In the genomic region with DNA sequence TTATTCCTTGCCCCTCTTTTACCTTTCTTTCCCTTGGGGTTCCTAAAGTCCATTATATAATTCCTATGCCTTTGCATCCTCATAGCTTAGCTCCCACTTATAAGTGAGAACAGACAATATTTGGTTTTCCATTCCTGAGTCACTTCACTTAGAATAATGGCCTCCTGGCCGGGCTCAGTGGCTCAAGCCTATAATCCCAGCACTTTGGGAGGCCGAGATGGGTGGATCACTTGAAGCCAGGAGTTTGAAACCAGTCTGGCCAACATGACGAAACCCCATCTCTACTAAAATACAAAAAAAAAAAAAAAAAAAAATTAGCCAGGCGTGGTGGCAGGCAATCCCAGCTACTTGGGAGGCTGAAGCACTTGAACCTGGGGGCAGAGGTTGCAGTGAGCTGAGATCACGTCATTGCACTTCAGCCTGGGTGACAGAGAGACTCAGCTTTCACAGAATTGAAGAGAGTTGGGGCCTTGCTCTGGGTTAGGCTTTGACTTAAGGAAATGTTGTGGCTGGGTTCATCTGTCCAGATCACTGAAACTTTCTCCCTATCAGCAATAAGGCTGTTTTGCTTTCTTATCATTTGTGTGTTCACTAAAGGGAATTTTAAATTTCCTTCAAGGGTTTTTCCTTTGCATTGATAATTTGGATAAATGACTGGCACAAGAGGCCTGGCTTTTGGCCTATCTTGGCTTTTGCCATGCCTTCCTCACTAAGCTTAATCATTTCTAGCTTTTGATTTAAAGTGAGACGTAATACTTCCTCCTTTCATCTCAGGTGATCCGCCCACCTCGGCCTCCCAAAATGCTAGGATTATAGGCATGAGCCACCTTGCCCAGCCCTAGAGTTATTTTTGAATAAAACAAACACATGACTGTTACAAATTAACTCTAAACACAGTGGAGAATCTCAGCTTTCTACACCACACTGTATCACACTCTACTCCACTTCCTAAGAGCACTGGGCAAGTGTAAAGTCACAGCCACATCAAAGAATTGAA, we compare ENCODE assay signal across 12 cellular contexts. TPM values are rescaled to one million over a fixed set of nuclear protein-coding genes. Genes with fewer than 3 reads are reported as not detected.
DNase-seq lines count a peak whose midpoint lies in the region; ATAC-seq and TF ChIP-seq lines count a peak whose summit lies in the region.
"Not testable (repeated sequence)": the region's sequence is repeated elsewhere in the genome, so short reads cannot be mapped to it uniquely, and the experiment has no call there.
"Had no signal": no experiment of that assay in that cellular context is flagged by ENCODE, and none has a peak within 500 bp of the region (broad histone marks: within the 10 kb centered on the region; RNA-seq: fewer than 3 reads in every experiment).

No MANE protein-coding gene starts in this region.

- not testable (repeated sequence) for H3K27ac Mint-ChIP-seq in activated naive CD4-positive, alpha-beta T cell treated with anti-CD3 and anti-CD28 coated beads for 36 hours

- H3K9me3 ChIP-seq in left lung, stomach: not testable (repeated sequence)

- not testable (repeated sequence) for TF ChIP-seq EP300 in stomach (IDR thresholded peaks at IDR 0.05)

- not testable (repeated sequence) for H3K4me1 Mint-ChIP-seq in activated naive CD4-positive, alpha-beta T cell treated with anti-CD3 and anti-CD28 coated beads for 36 hours (ENCODE audit: low read depth)

- WGBS in stomach, 5 donors: 32 to 60% (median 41%) methylated on average over 8 of the region's 8 CpGs

- not testable (repeated sequence) for H3K27me3 Mint-ChIP-seq in activated naive CD4-positive, alpha-beta T cell treated with anti-CD3 and anti-CD28 coated beads for 36 hours (ENCODE audit: low read depth)

- CTCF ChIA-PET in activated naive CD4-positive, alpha-beta T cell treated with anti-CD3 and anti-CD28 coated beads for 36 hours (lab: Charles Lee): not testable (repeated sequence)

- DNase-seq in GM12865 (ENCODE audit: low read depth) (peak; percentile 36), left lung (peak in 1 of 2 donors; percentile 71), stomach (peak; percentile 81)
- peak; percentile 15 for DNase-seq in activated naive CD4-positive, alpha-beta T cell treated with anti-CD3 and anti-CD28 coated beads for 36 hours

- not testable (repeated sequence) for TF ChIP-seq POLR2A in stomach (IDR thresholded peaks at IDR 0.05)

- H3K36me3 ChIP-seq in left lung, stomach: not testable (repeated sequence)

- not testable (repeated sequence) for H3K9me3 Mint-ChIP-seq in activated naive CD4-positive, alpha-beta T cell treated with anti-CD3 and anti-CD28 coated beads for 36 hours

- peak; percentile 84 for ATAC-seq in GM19025 (IDR thresholded peaks at IDR 0.05; ENCODE audit: low read depth, unreplicated experiment)
- ATAC-seq in GM21528 (IDR thresholded peaks at IDR 0.05; ENCODE audit: low FRiP score, unreplicated experiment): peak; percentile 81
- ATAC-seq in HG02938 (IDR thresholded peaks at IDR 0.05; ENCODE audit: unreplicated experiment): peak; percentile 66
- ATAC-seq in HG03460 (IDR thresholded peaks at IDR 0.05; ENCODE audit: unreplicated experiment): peak; percentile 84
- ATAC-seq in left lung: peak; percentile 92

- TF ChIP-seq CTCF in GM12865 (IDR thresholded peaks at IDR 0.05; ENCODE audit: insufficient read depth, low read depth, low read length, missing control alignments); left lung (IDR thresholded peaks at IDR 0.05); stomach (IDR thresholded peaks at IDR 0.05): not testable (repeated sequence)

- peak overlapping the region; percentile 23 to 60 for H3K27ac ChIP-seq in left lung
- H3K27ac ChIP-seq in stomach: peak overlapping the region; percentile 39 to 92 (median 73)

- not testable (repeated sequence) for H3K4me1 ChIP-seq in left lung
- H3K4me1 ChIP-seq in stomach: peaks cover 0 to 27% (median 7%) of the 10 kb centered on the region in 4 donors

- not testable (repeated sequence) for H3K36me3 Mint-ChIP-seq in activated naive CD4-positive, alpha-beta T cell treated with anti-CD3 and anti-CD28 coated beads for 36 hours (ENCODE audit: low read depth)

- not testable (repeated sequence) for H3K4me3 Mint-ChIP-seq in activated naive CD4-positive, alpha-beta T cell treated with anti-CD3 and anti-CD28 coated beads for 36 hours

- not testable (repeated sequence) for H3K27me3 ChIP-seq in left lung, stomach

- intact Hi-C loops in activated naive CD4-positive, alpha-beta T cell treated with anti-CD3 and anti-CD28 coated beads for 36 hours (cut with micrococcal nuclease); left lung (cut with DNase I); stomach (cut with DNase I; ENCODE audit: low total_unique reads): not testable (repeated sequence)

- not testable (repeated sequence) for H3K4me3 ChIP-seq in GM12865 (ENCODE audit: low read depth, low read length); left lung; stomach

RNA-seq across cellular contexts. Expression of gene SPATA45, which starts 13.9 kb away (rescaled TPM):
- total RNA-seq in activated naive CD4-positive, alpha-beta T cell treated with anti-CD3 and anti-CD28 coated beads for 36 hours: not detected
- total RNA-seq in left lung: not detected
- not detected for total RNA-seq in stomach
- not detected for polyA plus RNA-seq in stomach
- total RNA-seq: esophagus muscularis mucosa, left cardiac atrium, PC-9, tibial nerve had no signal

RNA-seq across cellular contexts. Expression of gene FLVCR1, which starts 24.6 kb away (rescaled TPM):
- 1 to 10 TPM; 6.0 to 7.3 TPM for total RNA-seq in activated naive CD4-positive, alpha-beta T cell treated with anti-CD3 and anti-CD28 coated beads for 36 hours
- 10 to 100 TPM in 1 of 2 donors, 1 to 10 TPM in 1; 6.1 to 13.0 TPM for total RNA-seq in left lung
- total RNA-seq in stomach: 10 to 100 TPM in 3 of 5 donors, 1 to 10 TPM in 2; 1.8 to 19.1 (median 10.7) TPM
- polyA plus RNA-seq in stomach: 1 to 10 TPM in 2 of 3 donors, under 1 TPM in 1; 0.61 to 4.4 (median 2.2) TPM

RNA-seq across cellular contexts. Expression of gene TATDN3, which starts 41.8 kb away (rescaled TPM):
- 10 to 100 TPM; 14.9 to 16.9 TPM for total RNA-seq in activated naive CD4-positive, alpha-beta T cell treated with anti-CD3 and anti-CD28 coated beads for 36 hours
- total RNA-seq in left lung (10 to 100 TPM; 10.4 to 13.4 TPM), stomach (10 to 100 TPM in 2 of 5 donors, 1 to 10 TPM in 3; 2.6 to 52.2 (median 9.3) TPM)
- 10 to 100 TPM in 2 of 3 donors, 1 to 10 TPM in 1; 8.1 to 11.2 (median 11.1) TPM for polyA plus RNA-seq in stomach

RNA-seq across cellular contexts. Expression of gene NSL1, which starts 41.9 kb away (rescaled TPM):
- total RNA-seq in activated naive CD4-positive, alpha-beta T cell treated with anti-CD3 and anti-CD28 coated beads for 36 hours: 10 to 100 TPM; 21.2 to 23.7 TPM
- total RNA-seq in left lung: 10 to 100 TPM; 31.1 to 33.5 TPM
- 100 to 1,000 TPM in 1 of 5 donors, 10 to 100 TPM in 4; 23.2 to 170 (median 54.2) TPM for total RNA-seq in stomach
- polyA plus RNA-seq in stomach: 10 to 100 TPM; 10.2 to 23.8 (median 21.8) TPM
